ENCODE assay signal across 16 cellular contexts in genomic region chr1:4650486-4650885, GRCh38. TPM values are rescaled to one million over a fixed set of nuclear protein-coding genes. Genes with fewer than 3 reads are reported as not detected.
A peak's percentile ranks its signal among the peaks of the same experiment; 100 is the strongest.
DNase-seq lines count a peak whose midpoint lies in the region; ATAC-seq, FAIRE-seq and TF ChIP-seq lines count a peak whose summit lies in the region.
"Had no signal": no experiment of that assay in that cellular context is flagged by ENCODE, and none has a peak within 500 bp of the region (broad histone marks: within the 10 kb centered on the region; RNA-seq: fewer than 3 reads in every experiment).

No MANE protein-coding gene starts in this region.

- H3K4me1 ChIP-seq in HCT116 (ENCODE audit: control insufficient read depth in 1 of 2, insufficient read depth in 2 of 2, low read length in 2 of 2): peaks cover 4 to 21% of the 10 kb centered on the region in 2 experiments; a peak in 3 of 4 replicates
- peaks cover 16% of the 10 kb centered on the region for H3K4me1 ChIP-seq in suprapubic skin
- H3K4me1 ChIP-seq: gastrocnemius medialis had no signal

- no peak for FAIRE-seq in urothelium cell line (lab: Jason Lieb, UNC)

- CTCF ChIA-PET in HCT116 (lab: Charles Lee): no interaction called here

- H3K4me3 ChIP-seq in HCT116 (replicated peaks in 1 of 2; ENCODE audit: low read depth in 1 of 2, low read length in 2 of 2) (no peak overlapping the region), suprapubic skin (no peak overlapping the region)
- H3K4me3 ChIP-seq: cardiac muscle cell, gastrocnemius medialis, ovary, stomach had no signal

- intact Hi-C loops in HCT116 (cut with micrococcal nuclease): no loop called here

- WGBS in suprapubic skin: 38% methylated on average over 7 of the region's 8 CpGs

- H3K79me2 ChIP-seq in HCT116 (ENCODE audit: insufficient read depth, low read length): no peaks in the 10 kb centered on the region

- no TSS peak for BruUV-seq in HCT116 (replicated peaks; lab: Mats Ljungman, UMichigan)

- H3K9ac ChIP-seq in HCT116 (ENCODE audit: low read length): no peak overlapping the region

- H3K27ac ChIP-seq in HCT116 (ENCODE audit: low read depth, low read length) (no peak overlapping the region), suprapubic skin (no peak overlapping the region)
- H3K27ac ChIP-seq: cardiac muscle cell, gastrocnemius medialis, ovary, stomach had no signal

- TF ChIP-seq POLR2A in HCT116 (IDR thresholded peaks at IDR 0.05; ENCODE audit: borderline replicate concordance, extremely low read depth, insufficient read depth, insufficient read length): no peak
- no peak for TF ChIP-seq POLR2A in suprapubic skin (IDR thresholded peaks at IDR 0.05)

- peak; percentile 46; the same call in 1 of the 2 replicates for ATAC-seq in HCT116
- ATAC-seq in HG03469 (IDR thresholded peaks at IDR 0.05; ENCODE audit: unreplicated experiment): no peak
- ATAC-seq: gastrocnemius medialis had no signal

- peak overlapping the region; percentile 45 for H3K4me2 ChIP-seq in HCT116 (ENCODE audit: low read length)

- no peaks in the 10 kb centered on the region for H3K9me2 ChIP-seq in HCT116 (ENCODE audit: insufficient read depth)

- POLR2A ChIA-PET in HCT116 (lab: Charles Lee): no interaction called here

- H4K20me1 ChIP-seq in HCT116 (ENCODE audit: insufficient read depth): no peaks in the 10 kb centered on the region

- H3K9me3 ChIP-seq in HCT116 (ENCODE audit: control insufficient read depth in 1 of 2, insufficient read depth in 1 of 2, low read depth in 1 of 2, low read length in 2 of 2) (no peaks in the 10 kb centered on the region; a peak in 1 of 4 replicates), suprapubic skin (no peaks in the 10 kb centered on the region)
- H3K9me3 ChIP-seq: gastrocnemius medialis, ovary, stomach had no signal

- H3K36me3 ChIP-seq in HCT116 (ENCODE audit: control insufficient read depth in 1 of 2, insufficient read depth in 2 of 2, low read length in 2 of 2) (no peaks in the 10 kb centered on the region), suprapubic skin (no peaks in the 10 kb centered on the region)
- H3K36me3 ChIP-seq: cardiac muscle cell, gastrocnemius medialis, ovary, stomach had no signal

- TF ChIP-seq RAD21 in HCT116 (IDR thresholded peaks at IDR 0.05; ENCODE audit: low read depth): no peak

- TF ChIP-seq CTCF in HCT116 (IDR thresholded peaks at IDR 0.05 in 2 of 3, conservative IDR thresholded peaks at IDR 0.05 in 1 of 3; ENCODE audit: borderline replicate concordance in 1 of 3, insufficient read depth in 1 of 3, low read depth in 2 of 3, low read length in 2 of 3): no peak
- no peak for TF ChIP-seq CTCF in suprapubic skin (IDR thresholded peaks at IDR 0.05)

- RAD21 ChIA-PET in HCT116 (lab: Charles Lee; ENCODE audit: low non-redundant PET in 1 of 2, low total read pairs in 2 of 2, uncharacterized antibody in 2 of 2, unreplicated experiment in 2 of 2): no interaction called here

- H2AFZ ChIP-seq in HCT116 (ENCODE audit: low read depth, low read length, poor library complexity, severe bottlenecking): no peak overlapping the region

- DNase-seq in HCT116 (ENCODE audit: low read depth, low spot score): no peak
- peak; percentile 27 to 67 for DNase-seq in SW 1271 (lab: John Stamatoyannopoulos, UW)
- peak; percentile 41 for DNase-seq in iPS-NIHi11 (ENCODE audit: low spot score)
- DNase-seq in urothelium cell line (ENCODE audit: low spot score): peak; percentile 87
- DNase-seq in HuH-7.5 (ENCODE audit: low spot score): no peak
- no peak for DNase-seq in suprapubic skin (ENCODE audit: low spot score in 2 of 2)
- DNase-seq: activated CD4-positive, alpha-beta T cell treated with anti-CD3 and anti-CD28 coated beads for 4 hours; activated naive CD4-positive, alpha-beta T cell treated with anti-CD3 and anti-CD28 coated beads, Interleukin-2, amount 10 ng/mL, durations not matched to agents 7 days and 5 days; gastrocnemius medialis; GF-D8; MV-4-11; ovary; SHP77 treated with DMSO at 0.1 percent for 48 hours; stomach had no signal

- H3K27me3 ChIP-seq in HCT116 (ENCODE audit: insufficient read depth, low read length) (no peaks in the 10 kb centered on the region), suprapubic skin (peaks cover 51% of the 10 kb centered on the region)
- H3K27me3 ChIP-seq: ovary had no signal

- no peak for TF ChIP-seq EP300 in suprapubic skin (IDR thresholded peaks at IDR 0.05)

TF ChIP-seq in HCT116, 20 proteins besides CTCF, POLR2A, EP300 and RAD21:
- no peak for TF ChIP-seq CEBPB (IDR thresholded peaks at IDR 0.05; ENCODE audit: low read depth)
- no peak for TF ChIP-seq FOSL1 (IDR thresholded peaks at IDR 0.05; ENCODE audit: low read depth)
- TF ChIP-seq REST (IDR thresholded peaks at IDR 0.05; ENCODE audit: low read depth): no peak
- TF ChIP-seq TCF7L2 (IDR thresholded peaks at IDR 0.05; ENCODE audit: borderline replicate concordance, extremely low read depth, insufficient read depth, insufficient read length): no peak
- no peak for TF ChIP-seq JUND (IDR thresholded peaks at IDR 0.05)
- TF ChIP-seq MAX (IDR thresholded peaks at IDR 0.05): no peak
- no peak for TF ChIP-seq EGR1 (IDR thresholded peaks at IDR 0.05; ENCODE audit: low read depth)
- TF ChIP-seq SRF (IDR thresholded peaks at IDR 0.05; ENCODE audit: low read depth): no peak
- TF ChIP-seq CBX3 (IDR thresholded peaks at IDR 0.05; ENCODE audit: low read depth): no peak

RNA-seq across cellular contexts. Expression of gene AJAP1, which starts 3.9 kb away (rescaled TPM):
- not detected for total RNA-seq in HCT116 (2021; ENCODE audit: unreplicated experiment)
- polyA plus RNA-seq in HCT116 (2012): not detected in 2 replicates
- 1 to 10 TPM in 1 of 4 donors, under 1 TPM in 3; 0.11 to 2.3 (median 0.80) TPM for total RNA-seq in suprapubic skin
- total RNA-seq: cardiac muscle cell had no signal
- polyA plus RNA-seq: cardiac muscle cell had no signal

Comparison
In these comparisons a context has a peak if more than half of its experiments do, and no peak if none do; other contexts are left out.
1. DNase-seq: peak in SW 1271 (2 of 2), iPS-NIHi11 (single experiment) and urothelium cell line (single experiment); none in HCT116 (single experiment), HuH-7.5 (single experiment) and suprapubic skin (0 of 2).